In the genomic region with DNA sequence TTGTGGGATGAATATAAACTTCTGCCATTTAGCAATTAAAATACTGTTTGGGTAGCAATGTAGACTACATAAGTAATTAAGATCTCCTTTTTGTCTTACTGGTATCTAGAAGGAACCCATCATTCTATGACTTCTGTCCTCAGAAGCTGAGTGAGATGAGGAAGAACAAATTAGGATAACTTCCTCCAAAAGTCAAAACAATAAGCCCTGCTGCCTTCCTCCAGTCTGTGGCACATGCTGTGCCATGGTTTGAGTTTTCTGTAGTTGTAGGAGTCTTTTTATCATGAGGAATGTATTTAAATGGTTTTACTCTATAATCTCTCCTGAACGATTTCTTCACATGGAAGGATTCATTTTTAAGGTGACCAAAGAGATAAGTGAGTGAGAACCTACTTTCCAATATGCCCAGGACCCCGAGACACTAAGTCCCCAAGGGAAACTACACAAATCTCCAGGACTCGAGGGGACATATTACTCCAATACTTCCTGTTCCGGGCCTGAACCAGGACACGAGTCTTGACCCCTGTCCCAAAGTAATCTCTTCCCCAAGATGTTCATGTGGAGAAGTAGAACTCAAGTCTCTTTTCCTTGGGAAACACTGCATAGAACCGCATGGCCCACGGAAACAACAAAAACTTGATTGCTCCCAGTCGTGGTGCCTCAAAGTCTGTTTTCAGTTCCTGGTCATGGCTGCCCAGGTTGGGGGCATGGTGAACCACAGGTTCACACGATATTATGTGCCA, we compare ENCODE assay signal across 15 cellular contexts.
DNase-seq lines count a peak whose midpoint lies in the region; ATAC-seq and TF ChIP-seq lines count a peak whose summit lies in the region.
"Had no signal": no experiment of that assay in that cellular context is flagged by ENCODE, and none has a peak within 500 bp of the region (broad histone marks: within the 10 kb centered on the region; RNA-seq: fewer than 3 reads in every experiment).

No MANE protein-coding gene starts in this region.

- no peak for TF ChIP-seq EP300 in upper lobe of left lung (IDR thresholded peaks at IDR 0.05)

- POLR2A ChIA-PET in naive thymus-derived CD4-positive, alpha-beta T cell (lab: Charles Lee) = no interaction called here

- H3K4me1 Mint-ChIP-seq in naive thymus-derived CD4-positive, alpha-beta T cell = peaks cover 0 to 3% (median 0%) of the 10 kb centered on the region in 7 donors
- no peaks in the 10 kb centered on the region for H3K4me1 Mint-ChIP-seq in activated CD4-positive, alpha-beta T cell treated with anti-CD3 and anti-CD28 coated beads, Interleukin-2, amount 10 ng/mL, durations not matched to agents 24 days and 14 days

- peak overlapping the region in 30 of 59 donors; percentile 1 to 77 (median 39) for H3K27ac ChIP-seq in dorsolateral prefrontal cortex
- no peak overlapping the region for H3K27ac ChIP-seq in naive thymus-derived CD4-positive, alpha-beta T cell (ENCODE audit: low read depth, low read length)
- H3K27ac ChIP-seq in upper lobe of left lung = peak overlapping the region in 3 of 4 donors; percentile 69 to 78 (median 69)

- H3K4me1 ChIP-seq in naive thymus-derived CD4-positive, alpha-beta T cell (ENCODE audit: control insufficient read depth in 2 of 2, insufficient read depth in 2 of 2, low read length in 2 of 2) = no peaks in the 10 kb centered on the region
- peaks cover 0 to 4% (median 2%) of the 10 kb centered on the region in 4 donors for H3K4me1 ChIP-seq in upper lobe of left lung

- no peaks in the 10 kb centered on the region for H3K36me3 ChIP-seq in naive thymus-derived CD4-positive, alpha-beta T cell (ENCODE audit: control insufficient read depth in 2 of 3, insufficient read depth in 3 of 3, low read length in 3 of 3)
- no peaks in the 10 kb centered on the region for H3K36me3 ChIP-seq in upper lobe of left lung

- intact Hi-C loops in Right ventricle myocardium inferior (cut with DNase I) (no loop called here), cardiac septum (cut with DNase I) (no loop called here), dorsolateral prefrontal cortex (cut with DNase I) (no loop called here)
- intact Hi-C loops in naive thymus-derived CD4-positive, alpha-beta T cell (cut with micrococcal nuclease) = no loop called here
- intact Hi-C loops in activated CD4-positive, alpha-beta T cell treated with anti-CD3 and anti-CD28 coated beads, Interleukin-2, amount 10 ng/mL, durations not matched to agents 24 days and 14 days (cut with micrococcal nuclease) = no loop called here

- H3K36me3 Mint-ChIP-seq in naive thymus-derived CD4-positive, alpha-beta T cell = no peaks in the 10 kb centered on the region
- H3K36me3 Mint-ChIP-seq in activated CD4-positive, alpha-beta T cell treated with anti-CD3 and anti-CD28 coated beads, Interleukin-2, amount 10 ng/mL, durations not matched to agents 24 days and 14 days (ENCODE audit: low read depth) = no peaks in the 10 kb centered on the region
- H3K36me3 Mint-ChIP-seq: CD8-positive, alpha-beta memory T cell; type B pancreatic cell had no signal

- TF ChIP-seq POLR2A in upper lobe of left lung (IDR thresholded peaks at IDR 0.05) = peak in 1 of 4 donors; percentile 8

- no peak overlapping the region for H3K4me3 Mint-ChIP-seq in naive thymus-derived CD4-positive, alpha-beta T cell
- no peak overlapping the region for H3K4me3 Mint-ChIP-seq in activated CD4-positive, alpha-beta T cell treated with anti-CD3 and anti-CD28 coated beads, Interleukin-2, amount 10 ng/mL, durations not matched to agents 24 days and 14 days
- H3K4me3 Mint-ChIP-seq: CD8-positive, alpha-beta memory T cell; type B pancreatic cell had no signal

- 84 to 92% methylated on average over 9 of the region's 9 CpGs for WGBS in upper lobe of left lung, 2 donors

- H3K9me3 Mint-ChIP-seq in naive thymus-derived CD4-positive, alpha-beta T cell = no peaks in the 10 kb centered on the region
- H3K9me3 Mint-ChIP-seq in activated CD4-positive, alpha-beta T cell treated with anti-CD3 and anti-CD28 coated beads, Interleukin-2, amount 10 ng/mL, durations not matched to agents 24 days and 14 days = no peaks in the 10 kb centered on the region
- H3K9me3 Mint-ChIP-seq: CD8-positive, alpha-beta memory T cell; type B pancreatic cell had no signal

- H3K27ac Mint-ChIP-seq in naive thymus-derived CD4-positive, alpha-beta T cell = no peak overlapping the region
- H3K27ac Mint-ChIP-seq in activated CD4-positive, alpha-beta T cell treated with anti-CD3 and anti-CD28 coated beads, Interleukin-2, amount 10 ng/mL, durations not matched to agents 24 days and 14 days = no peak overlapping the region
- H3K27ac Mint-ChIP-seq: CD8-positive, alpha-beta memory T cell; type B pancreatic cell had no signal

- no peak for DNase-seq in Right ventricle myocardium inferior (ENCODE audit: missing footprints)
- no peak for DNase-seq in cardiac septum (ENCODE audit: low spot score)
- DNase-seq in dorsolateral prefrontal cortex = no peak
- no peak for DNase-seq in naive thymus-derived CD4-positive, alpha-beta T cell
- peak in 1 of 2 donors; percentile 21 for DNase-seq in upper lobe of left lung
- DNase-seq in activated CD4-positive, alpha-beta T cell treated with anti-CD3 and anti-CD28 coated beads, Interleukin-2, amount 10 ng/mL, durations not matched to agents 24 days and 14 days = no peak
- DNase-seq in DMS79 (lab: John Stamatoyannopoulos, UW) = no peak
- DNase-seq: 8988T; activated effector memory CD4-positive, alpha-beta T cell treated with anti-CD3 and anti-CD28 coated beads, Interleukin-2, amount 50 U/mL, for 16 hours; CD8-positive, alpha-beta memory T cell; effector CD4-positive, alpha-beta T cell; NCI-H2171 treated with DMSO at 0.1 percent for 48 hours; SW 1271 had no signal

- H3K4me3 ChIP-seq in dorsolateral prefrontal cortex = no peak overlapping the region
- no peak overlapping the region for H3K4me3 ChIP-seq in naive thymus-derived CD4-positive, alpha-beta T cell (ENCODE audit: low read length)
- no peak overlapping the region for H3K4me3 ChIP-seq in upper lobe of left lung

- TF ChIP-seq CTCF in dorsolateral prefrontal cortex (IDR thresholded peaks at IDR 0.05 in 54 of 56, conservative IDR thresholded peaks at IDR 0.05 in 2 of 56; ENCODE audit: low read depth in 1 of 56, partially characterized antibody in 56 of 56) = no peak
- no peak for TF ChIP-seq CTCF in upper lobe of left lung (IDR thresholded peaks at IDR 0.05)

- CTCF ChIA-PET in naive thymus-derived CD4-positive, alpha-beta T cell (lab: Charles Lee) = no interaction called here

- H3K27me3 ChIP-seq in dorsolateral prefrontal cortex (no peaks in the 10 kb centered on the region), upper lobe of left lung (no peaks in the 10 kb centered on the region)
- no peaks in the 10 kb centered on the region for H3K27me3 ChIP-seq in naive thymus-derived CD4-positive, alpha-beta T cell (ENCODE audit: control insufficient read depth in 2 of 2, insufficient read depth in 2 of 2, low read length in 2 of 2)

- H3K9me3 ChIP-seq in naive thymus-derived CD4-positive, alpha-beta T cell (ENCODE audit: control insufficient read depth in 2 of 3, low read length in 3 of 3) = no peaks in the 10 kb centered on the region
- no peaks in the 10 kb centered on the region for H3K9me3 ChIP-seq in upper lobe of left lung

- ATAC-seq in Right ventricle myocardium inferior (peak; percentile 56), upper lobe of left lung (ENCODE audit: low FRiP score in 2 of 2) (peak in 1 of 2 donors; percentile 67), GM21447 (IDR thresholded peaks at IDR 0.05; ENCODE audit: unreplicated experiment) (no peak)
- ATAC-seq in naive thymus-derived CD4-positive, alpha-beta T cell = peak; percentile 34

- H3K27me3 Mint-ChIP-seq in naive thymus-derived CD4-positive, alpha-beta T cell = peaks cover 0 to 6% (median 4%) of the 10 kb centered on the region in 5 donors
- H3K27me3 Mint-ChIP-seq in activated CD4-positive, alpha-beta T cell treated with anti-CD3 and anti-CD28 coated beads, Interleukin-2, amount 10 ng/mL, durations not matched to agents 24 days and 14 days = peaks cover 3% of the 10 kb centered on the region
- H3K27me3 Mint-ChIP-seq: CD8-positive, alpha-beta memory T cell; type B pancreatic cell had no signal
